In the genomic region with DNA sequence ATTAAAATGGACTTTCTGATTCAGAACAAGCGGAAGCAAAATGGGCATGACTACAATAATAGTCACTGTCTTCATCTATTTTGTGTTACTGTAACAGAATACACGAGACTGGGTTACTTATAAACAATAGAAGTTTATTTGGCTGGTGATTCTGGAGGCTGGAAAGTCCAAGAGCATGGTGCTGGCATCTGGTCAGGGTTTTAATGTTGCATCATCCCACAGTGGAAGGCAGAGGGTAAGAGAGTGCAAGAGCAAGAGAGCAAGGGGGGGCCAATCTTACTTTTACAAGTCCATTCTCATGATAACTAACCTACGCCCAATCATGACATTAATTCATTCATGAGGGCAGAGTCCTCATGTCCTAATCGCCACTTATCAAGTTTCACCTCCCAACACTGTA, we compare ENCODE assay signal across 8 cellular contexts.
"Had no signal": no experiment of that assay in that cellular context is flagged by ENCODE, and none has a peak within 500 bp of the region (broad histone marks: within the 10 kb centered on the region; RNA-seq: fewer than 3 reads in every experiment).

No MANE protein-coding gene starts in this region.

- ATAC-seq: GM12878 had no signal

- H3K4me3 ChIP-seq: GM12878 had no signal

- DNase-seq: GDM1, GF-D8 had no signal

- FAIRE-seq: G401.6, GM12878, GM12891, GM12892, GM18507, GM19239 had no signal
